12 cellular contexts compared by ENCODE assay signal in the genomic region with DNA sequence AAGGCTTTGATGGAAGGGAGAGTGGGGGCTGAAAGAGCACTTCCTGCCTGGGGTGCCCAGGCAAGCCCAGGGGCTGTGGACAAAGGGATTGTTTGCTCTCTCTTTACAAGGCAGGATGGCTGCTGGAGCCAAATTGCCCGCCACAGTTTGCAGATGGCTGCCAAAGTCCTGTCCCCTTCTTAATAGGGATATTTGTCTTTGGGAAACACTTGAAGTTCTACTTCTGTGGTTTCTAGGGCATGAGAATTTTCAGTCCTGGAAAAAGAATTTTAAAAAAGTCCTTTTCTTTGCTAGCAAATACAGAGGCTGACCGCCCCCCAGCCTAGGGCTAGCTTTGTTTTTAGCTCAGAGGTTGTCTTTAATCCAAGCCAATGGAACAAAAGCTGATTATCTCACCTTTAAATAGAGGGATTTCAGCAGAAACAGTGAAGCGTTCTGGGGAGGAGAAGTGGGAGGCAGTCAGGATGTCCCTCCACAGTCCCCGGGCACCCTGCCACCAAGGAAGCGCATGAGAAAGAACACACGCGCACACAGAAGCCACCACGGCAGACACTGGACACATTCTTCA.
DNase-seq lines count a peak whose midpoint lies in the region; ATAC-seq and TF ChIP-seq lines count a peak whose summit lies in the region.
"Had no signal": no experiment of that assay in that cellular context is flagged by ENCODE, and none has a peak within 500 bp of the region (broad histone marks: within the 10 kb centered on the region; RNA-seq: fewer than 3 reads in every experiment).

No MANE protein-coding gene starts in this region.

- no peaks in the 10 kb centered on the region for H3K79me2 ChIP-seq in PC-9 (ENCODE audit: low read depth)

- TF ChIP-seq POLR2A in testis (IDR thresholded peaks at IDR 0.05), result no peak

- H3K36me3 ChIP-seq in testis (ENCODE audit: low read depth, missing control alignments) (no peaks in the 10 kb centered on the region), PC-9 (ENCODE audit: low read depth) (no peaks in the 10 kb centered on the region)

- intact Hi-C loops in testis (cut with DNase I; ENCODE audit: low total_unique reads), result no loop called here
- intact Hi-C loops in PC-9 (cut with micrococcal nuclease; ENCODE audit: unreplicated experiment), result no loop called here

- H3K4me3 ChIP-seq in testis (no peak overlapping the region), PC-9 (no peak overlapping the region)
- H3K4me3 ChIP-seq: A549 had no signal

- H4K20me1 ChIP-seq in PC-9 (ENCODE audit: insufficient read depth), result no peaks in the 10 kb centered on the region

- no peak overlapping the region for H2AFZ ChIP-seq in PC-9

- no peaks in the 10 kb centered on the region for H3F3A ChIP-seq in PC-9 (ENCODE audit: insufficient read depth, low read depth)

- no peaks in the 10 kb centered on the region for H3K9me3 ChIP-seq in testis
- H3K9me3 ChIP-seq in PC-9 (ENCODE audit: insufficient read depth, low read depth), result no peaks in the 10 kb centered on the region
- H3K9me3 ChIP-seq: A549 had no signal

- ATAC-seq in HG02885 (IDR thresholded peaks at IDR 0.05; ENCODE audit: poor library complexity, unreplicated experiment), result no peak
- ATAC-seq: A549 had no signal

- no peaks in the 10 kb centered on the region for H3K9me2 ChIP-seq in PC-9 (ENCODE audit: insufficient read depth)

- BruUV-seq in PC-9 (replicated peaks; lab: Mats Ljungman, UMichigan), result no TSS peak

- WGBS in testis, 2 donors, result 33 to 41% methylated on average over 8 of the region's 8 CpGs

- CTCF ChIA-PET in PC-9 (lab: Charles Lee), result no interaction called here

- H3K27me3 ChIP-seq in testis, result no peaks in the 10 kb centered on the region
- peaks cover 12% of the 10 kb centered on the region for H3K27me3 ChIP-seq in PC-9 (ENCODE audit: insufficient read depth, low read depth)

- POLR2A ChIA-PET in PC-9 (lab: Charles Lee; ENCODE audit: unreplicated experiment), result no interaction called here

- DNase-seq in NCI-H82 (lab: John Stamatoyannopoulos, UW) (peak; percentile 4), NCI-H82 treated with DMSO at 0.1 percent for 48 hours (lab: John Stamatoyannopoulos, UW; ENCODE audit: unreplicated experiment) (no peak), amygdala (lab: John Stamatoyannopoulos, UW) (peak in 51 of 56 donors; percentile 26 to 91 (median 69)), hypothalamus (lab: John Stamatoyannopoulos, UW) (peak in 48 of 51 donors; percentile 10 to 89 (median 62)), testis (peak; percentile 86), mucosa of gallbladder (ENCODE audit: low spot score) (no peak), PC-9 (no peak)
- DNase-seq: activated CD8-positive, alpha-beta memory T cell treated with anti-CD3 and anti-CD28 coated beads, Interleukin-2, amount 50 U/mL, for 4 hours; NCI-H2171; SHP77 treated with DMSO at 0.1 percent for 48 hours had no signal

- H3K4me1 ChIP-seq in testis, result no peaks in the 10 kb centered on the region
- H3K4me1 ChIP-seq in PC-9 (replicated peaks; ENCODE audit: insufficient read depth), result no peaks in the 10 kb centered on the region
- H3K4me1 ChIP-seq: A549 had no signal

- TF ChIP-seq CTCF in testis (IDR thresholded peaks at IDR 0.05) (no peak), PC-9 (conservative IDR thresholded peaks at IDR 0.05) (no peak)

- H3K4me2 ChIP-seq in PC-9, result no peak overlapping the region
- H3K4me2 ChIP-seq: A549 had no signal

- H3K27ac ChIP-seq in testis (peak overlapping the region; percentile 61 to 67), PC-9 (no peak overlapping the region)
- H3K27ac ChIP-seq: A549 had no signal

Comparison
In these comparisons a context has a peak if more than half of its experiments do, and no peak if none do; other contexts are left out.
1. DNase-seq: peak in NCI-H82 (single experiment), amygdala (51 of 56), hypothalamus (48 of 51) and testis (single experiment); none in NCI-H82 treated with DMSO at 0.1 percent for 48 hours (single experiment), mucosa of gallbladder (single experiment) and PC-9 (0 of 2).